ENCODE assay signal across 8 cellular contexts in genomic region chr14:21437063-21437901, GRCh38. TPM values are rescaled to one million over a fixed set of nuclear protein-coding genes. Genes with fewer than 3 reads are reported as not detected.
A peak's percentile ranks its signal among the peaks of the same experiment; 100 is the strongest.
DNase-seq lines count a peak whose midpoint lies in the region; ATAC-seq and TF ChIP-seq lines count a peak whose summit lies in the region.

No MANE protein-coding gene starts in this region.

- DNase-seq in NCI-H1694 (lab: John Stamatoyannopoulos, UW) (peak; percentile 99), amygdala (lab: John Stamatoyannopoulos, UW) (peak; percentile 53 to 99 (median 96)), left ventricle myocardium inferior (peak; percentile 99), progenitor cell of endocrine pancreas (ENCODE audit: low spot score, unreplicated experiment) (peak; percentile 100), ureter (ENCODE audit: low spot score) (peak; percentile 98)

- H3K4me1 ChIP-seq in left ventricle myocardium inferior: peaks cover 35% of the 10 kb centered on the region

- H3K9me3 ChIP-seq in left ventricle myocardium inferior (replicated peaks): no peaks in the 10 kb centered on the region

- peak overlapping the region; percentile 93 for H3K27ac ChIP-seq in left ventricle myocardium inferior (replicated peaks)

- peaks cover 37% of the 10 kb centered on the region for H3K4me1 Mint-ChIP-seq in T-helper 1 cell treated with Interleukin-12 subunit alpha and Interleukin-12 subunit beta and Interleukin-4 antibody, amounts not matched to agents 30 μg/mL and 1 μg/mL, for 36 hours (ENCODE audit: low read depth)
- peaks cover 31% of the 10 kb centered on the region for H3K4me1 Mint-ChIP-seq in progenitor cell of endocrine pancreas (ENCODE audit: low read depth)

- TF ChIP-seq CTCF in left ventricle myocardium inferior (IDR thresholded peaks at IDR 0.05; ENCODE audit: borderline replicate concordance): no peak
- no peak for TF ChIP-seq CTCF in progenitor cell of endocrine pancreas (IDR thresholded peaks at IDR 0.05; ENCODE audit: unreplicated experiment)

- peak; percentile 99 for ATAC-seq in GM18498 (IDR thresholded peaks at IDR 0.05; ENCODE audit: unreplicated experiment)
- peak; percentile 99 for ATAC-seq in HG02885 (IDR thresholded peaks at IDR 0.05; ENCODE audit: poor library complexity, unreplicated experiment)

- no peaks in the 10 kb centered on the region for H3K9me3 Mint-ChIP-seq in T-helper 1 cell treated with Interleukin-12 subunit alpha and Interleukin-12 subunit beta and Interleukin-4 antibody, amounts not matched to agents 30 μg/mL and 1 μg/mL, for 36 hours
- H3K9me3 Mint-ChIP-seq in progenitor cell of endocrine pancreas (ENCODE audit: low read depth): no peaks in the 10 kb centered on the region

- peak overlapping the region; percentile 99 for H3K4me3 Mint-ChIP-seq in T-helper 1 cell treated with Interleukin-12 subunit alpha and Interleukin-12 subunit beta and Interleukin-4 antibody, amounts not matched to agents 30 μg/mL and 1 μg/mL, for 36 hours
- H3K4me3 Mint-ChIP-seq in progenitor cell of endocrine pancreas (ENCODE audit: low read depth): peak overlapping the region; percentile 81

- H3K36me3 Mint-ChIP-seq in T-helper 1 cell treated with Interleukin-12 subunit alpha and Interleukin-12 subunit beta and Interleukin-4 antibody, amounts not matched to agents 30 μg/mL and 1 μg/mL, for 36 hours (ENCODE audit: low read depth): peaks cover 14% of the 10 kb centered on the region
- H3K36me3 Mint-ChIP-seq in progenitor cell of endocrine pancreas (ENCODE audit: insufficient read depth): peaks cover 11% of the 10 kb centered on the region

- H3K27me3 ChIP-seq in left ventricle myocardium inferior (ENCODE audit: low read depth): no peaks in the 10 kb centered on the region

- peak overlapping the region; percentile 94 for H3K27ac Mint-ChIP-seq in T-helper 1 cell treated with Interleukin-12 subunit alpha and Interleukin-12 subunit beta and Interleukin-4 antibody, amounts not matched to agents 30 μg/mL and 1 μg/mL, for 36 hours
- H3K27ac Mint-ChIP-seq in progenitor cell of endocrine pancreas: peak overlapping the region; percentile 97

- intact Hi-C loops in left ventricle myocardium inferior (cut with micrococcal nuclease): no loop called here

- no peaks in the 10 kb centered on the region for H3K27me3 Mint-ChIP-seq in T-helper 1 cell treated with Interleukin-12 subunit alpha and Interleukin-12 subunit beta and Interleukin-4 antibody, amounts not matched to agents 30 μg/mL and 1 μg/mL, for 36 hours (ENCODE audit: low read depth)
- H3K27me3 Mint-ChIP-seq in progenitor cell of endocrine pancreas: no peaks in the 10 kb centered on the region

- no peaks in the 10 kb centered on the region for H3K36me3 ChIP-seq in left ventricle myocardium inferior

- peak overlapping the region; percentile 88 for H3K4me3 ChIP-seq in left ventricle myocardium inferior

RNA-seq across cellular contexts. Expression of gene CHD8, which starts 18.6 kb away (rescaled TPM):
- total RNA-seq in left ventricle myocardium inferior (27.9 TPM), progenitor cell of endocrine pancreas (147 and 149 TPM in 2 replicates), ureter (116 TPM)

RNA-seq across cellular contexts. Expression of gene RAB2B, which starts 39.5 kb away (rescaled TPM):
- total RNA-seq in left ventricle myocardium inferior (15.5 TPM), progenitor cell of endocrine pancreas (41.0 and 45.2 TPM in 2 replicates), ureter (33.6 TPM)

RNA-seq across cellular contexts. Expression of gene TOX4, which starts 39.7 kb away (rescaled TPM):
- total RNA-seq in left ventricle myocardium inferior: 84.8 TPM
- 65.1 and 71.8 TPM in 2 replicates for total RNA-seq in progenitor cell of endocrine pancreas
- total RNA-seq in ureter: 77.7 TPM

RNA-seq across cellular contexts. Expression of gene SUPT16H, which starts 53.5 kb away (rescaled TPM):
- total RNA-seq in left ventricle myocardium inferior: 27.5 TPM
- 106 and 108 TPM in 2 replicates for total RNA-seq in progenitor cell of endocrine pancreas
- total RNA-seq in ureter: 75.0 TPM

Comparison
In these comparisons a context has a peak if more than half of its experiments do, and no peak if none do; other contexts are left out.
1. Peak in every context shown above with its lines: DNase-seq, ATAC-seq, H3K4me3 ChIP-seq and H3K27ac ChIP-seq.